In the genomic region with DNA sequence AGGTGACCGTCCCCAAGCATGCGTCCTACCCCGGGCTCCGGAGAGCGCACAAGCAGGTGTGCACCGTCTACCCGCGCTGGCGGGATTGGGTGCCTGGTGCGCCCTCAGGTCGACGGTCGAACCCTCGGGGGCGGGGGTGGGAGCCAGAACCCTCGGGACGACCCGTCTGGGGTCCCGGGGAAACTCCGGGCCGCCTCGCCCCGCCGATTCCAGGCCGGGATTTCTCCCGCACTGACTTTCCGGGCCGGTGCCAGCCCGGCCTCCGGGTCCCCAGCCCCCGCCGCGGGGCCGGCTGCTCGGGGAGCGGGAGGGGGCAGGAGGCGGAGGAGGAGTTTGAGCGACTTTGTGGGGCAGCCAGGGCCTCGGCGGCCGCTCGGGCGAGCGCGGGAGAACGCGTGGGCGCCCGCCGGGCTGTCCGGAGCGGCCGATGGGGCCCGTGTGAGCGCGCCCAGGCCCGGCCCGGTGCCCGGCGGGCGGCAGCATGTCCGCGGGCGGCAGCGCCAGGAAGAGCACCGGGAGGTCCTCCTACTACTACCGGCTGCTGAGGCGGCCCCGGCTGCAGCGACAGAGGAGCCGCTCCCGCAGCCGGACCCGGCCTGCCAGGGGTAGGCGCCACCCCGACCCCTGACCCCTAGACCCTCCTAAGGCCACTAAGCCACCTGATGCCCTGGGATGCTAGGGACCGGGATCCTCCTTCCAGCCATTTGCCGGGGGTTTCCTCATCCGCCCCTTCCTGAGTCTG, we compare ENCODE assay signal across 7 cellular contexts. TPM values are rescaled to one million over a fixed set of nuclear protein-coding genes. Genes with fewer than 3 reads are reported as not detected.
DNase-seq lines count a peak whose midpoint lies in the region; ATAC-seq and TF ChIP-seq lines count a peak whose summit lies in the region.

A gene (plus strand): TSS at position 340 of the 742 bp plus-strand sequence. CDS start 142 bp downstream, at position 482.

- H3K9ac ChIP-seq in colonic mucosa (ENCODE audit: low read depth in 2 of 2, low read length in 2 of 2) = peak within 1 kb of the TSS; percentile 96 to 99

- H3K9me3 ChIP-seq in HAP-1 (no peaks in the 10 kb centered on the region), colonic mucosa (no peaks in the 10 kb centered on the region), left lung (no peaks in the 10 kb centered on the region)

- peak within 1 kb of the TSS; percentile 58 for H3K4me3 ChIP-seq in HAP-1
- H3K4me3 ChIP-seq in colonic mucosa = peak within 1 kb of the TSS; percentile 60
- H3K4me3 ChIP-seq in left lung = peak within 1 kb of the TSS; percentile 33 to 49

- DNase-seq in HAP-1 (ENCODE audit: low spot score in 2 of 2) (peak; percentile 75 to 86), NCI-H510A treated with DMSO at 0.1 percent for 48 hours (lab: John Stamatoyannopoulos, UW) (peak; percentile 57), colonic mucosa (peak; percentile 71), left lung (peak; percentile 56 to 82)
- no peak for DNase-seq in stimulated activated naive B cell treated with anti-CD40 and anti-IgM and Interleukin-4, amounts not matched to agents 10 μg/mL and 1 μg/mL and 100 μg/mL, for 72 hours
- no peak for DNase-seq in activated CD4-positive, alpha-beta T cell treated with anti-CD3 and anti-CD28 coated beads for 1 hour
- DNase-seq in T-helper 2 cell treated with Interferon-gamma antibody and Interleukin-4, amounts not matched to agents 5 μg/mL and 100 μg/mL, for 36 hours (ENCODE audit: low spot score) = no peak

- H3K4me1 Mint-ChIP-seq in stimulated activated naive B cell treated with anti-CD40 and anti-IgM and Interleukin-4, amounts not matched to agents 10 μg/mL and 1 μg/mL and 100 μg/mL, for 72 hours = peaks cover 14 to 22% of the 10 kb centered on the region in 2 donors
- H3K4me1 Mint-ChIP-seq in T-helper 2 cell treated with Interferon-gamma antibody and Interleukin-4, amounts not matched to agents 5 μg/mL and 100 μg/mL, for 36 hours (ENCODE audit: low read depth) = no peaks in the 10 kb centered on the region

- no peaks in the 10 kb centered on the region for H3K9me3 Mint-ChIP-seq in stimulated activated naive B cell treated with anti-CD40 and anti-IgM and Interleukin-4, amounts not matched to agents 10 μg/mL and 1 μg/mL and 100 μg/mL, for 72 hours
- no peaks in the 10 kb centered on the region for H3K9me3 Mint-ChIP-seq in T-helper 2 cell treated with Interferon-gamma antibody and Interleukin-4, amounts not matched to agents 5 μg/mL and 100 μg/mL, for 36 hours

- H3K27ac ChIP-seq in colonic mucosa (peak within 1 kb of the TSS; percentile 90), left lung (peak within 1 kb of the TSS; percentile 26 to 50)

- H3K27ac Mint-ChIP-seq in stimulated activated naive B cell treated with anti-CD40 and anti-IgM and Interleukin-4, amounts not matched to agents 10 μg/mL and 1 μg/mL and 100 μg/mL, for 72 hours = no peak within 1 kb of the TSS
- no peak within 1 kb of the TSS for H3K27ac Mint-ChIP-seq in T-helper 2 cell treated with Interferon-gamma antibody and Interleukin-4, amounts not matched to agents 5 μg/mL and 100 μg/mL, for 36 hours

- TF ChIP-seq CTCF in colonic mucosa (IDR thresholded peaks at IDR 0.05) (no peak), left lung (IDR thresholded peaks at IDR 0.05) (no peak)

- H3K4me1 ChIP-seq in HAP-1 = peaks cover 17% of the 10 kb centered on the region
- peaks cover 14% of the 10 kb centered on the region for H3K4me1 ChIP-seq in colonic mucosa
- H3K4me1 ChIP-seq in left lung = peaks cover 6 to 25% of the 10 kb centered on the region in 2 donors

- H3K27me3 ChIP-seq in HAP-1 (ENCODE audit: low read depth) (no peaks in the 10 kb centered on the region), colonic mucosa (no peaks in the 10 kb centered on the region), left lung (peaks cover 5 to 56% of the 10 kb centered on the region in 2 donors)

- H3K27me3 Mint-ChIP-seq in stimulated activated naive B cell treated with anti-CD40 and anti-IgM and Interleukin-4, amounts not matched to agents 10 μg/mL and 1 μg/mL and 100 μg/mL, for 72 hours = peaks cover 72 to 80% of the 10 kb centered on the region in 2 donors
- peaks cover 55% of the 10 kb centered on the region for H3K27me3 Mint-ChIP-seq in T-helper 2 cell treated with Interferon-gamma antibody and Interleukin-4, amounts not matched to agents 5 μg/mL and 100 μg/mL, for 36 hours (ENCODE audit: low read depth)

- peaks cover 0 to 2% of the 10 kb centered on the region in 2 donors for H3K36me3 Mint-ChIP-seq in stimulated activated naive B cell treated with anti-CD40 and anti-IgM and Interleukin-4, amounts not matched to agents 10 μg/mL and 1 μg/mL and 100 μg/mL, for 72 hours
- H3K36me3 Mint-ChIP-seq in T-helper 2 cell treated with Interferon-gamma antibody and Interleukin-4, amounts not matched to agents 5 μg/mL and 100 μg/mL, for 36 hours (ENCODE audit: low read depth) = no peaks in the 10 kb centered on the region

- no peaks in the 10 kb centered on the region; the same call in 1 of the 2 replicates for H3K36me3 ChIP-seq in HAP-1 (replicated peaks)
- no peaks in the 10 kb centered on the region for H3K36me3 ChIP-seq in colonic mucosa
- no peaks in the 10 kb centered on the region for H3K36me3 ChIP-seq in left lung

- in situ Hi-C loops in HAP-1 (cut with MboI; ENCODE audit: low sequenced_read_pairs) = no loop called here

- intact Hi-C loops in colonic mucosa (cut with DNase I) (no loop called here), left lung (cut with DNase I) (no loop called here)

- H3K4me3 Mint-ChIP-seq in stimulated activated naive B cell treated with anti-CD40 and anti-IgM and Interleukin-4, amounts not matched to agents 10 μg/mL and 1 μg/mL and 100 μg/mL, for 72 hours = peak within 1 kb of the TSS; percentile 70 to 76
- no peak within 1 kb of the TSS for H3K4me3 Mint-ChIP-seq in T-helper 2 cell treated with Interferon-gamma antibody and Interleukin-4, amounts not matched to agents 5 μg/mL and 100 μg/mL, for 36 hours

- ATAC-seq in left lung = peak; percentile 84
- peak; percentile 44 to 59 for ATAC-seq in stimulated activated naive B cell treated with anti-CD40 and anti-IgM and Interleukin-4, amounts not matched to agents 10 μg/mL and 1 μg/mL and 100 μg/mL, for 72 hours (replicated peaks)

RNA-seq across cellular contexts. Expression of the gene that starts here (rescaled TPM):
- 100 to 1,000 TPM; 126 to 130 TPM for total RNA-seq in colonic mucosa
- total RNA-seq in left lung = 10 to 100 TPM; 50.3 to 53.4 TPM

Comparison
In these comparisons a context has a peak if more than half of its experiments do, and no peak if none do; other contexts are left out.
1. DNase-seq: peak in HAP-1 (2 of 2), NCI-H510A treated with DMSO at 0.1 percent for 48 hours (single experiment), colonic mucosa (single experiment) and left lung (2 of 2); none in stimulated activated naive B cell treated with anti-CD40 and anti-IgM and Interleukin-4, amounts not matched to agents 10 μg/mL and 1 μg/mL and 100 μg/mL, for 72 hours (single experiment), activated CD4-positive, alpha-beta T cell treated with anti-CD3 and anti-CD28 coated beads for 1 hour (single experiment) and T-helper 2 cell treated with Interferon-gamma antibody and Interleukin-4, amounts not matched to agents 5 μg/mL and 100 μg/mL, for 36 hours (single experiment).
2. Peak in every context shown above with its lines, with median percentiles within 50 percentile points of each other: H3K4me3 ChIP-seq.